Comparison of ENCODE assay signal across 24 cellular contexts in genomic region chrX:43870011-43870410, GRCh38. TPM values are rescaled to one million over a fixed set of nuclear protein-coding genes. Genes with fewer than 3 reads are reported as not detected.
DNase-seq lines count a peak whose midpoint lies in the region; ATAC-seq, FAIRE-seq and TF ChIP-seq lines count a peak whose summit lies in the region.
"Had no signal": no experiment of that assay in that cellular context is flagged by ENCODE, and none has a peak within 500 bp of the region (broad histone marks: within the 10 kb centered on the region; RNA-seq: fewer than 3 reads in every experiment).

No MANE protein-coding gene starts in this region.

- H3K9ac ChIP-seq in liver (ENCODE audit: low read depth in 1 of 2, low read length in 2 of 2), result no peak overlapping the region
- H3K9ac ChIP-seq in HepG2 (ENCODE audit: insufficient read depth, low read depth, low read length), result no peak overlapping the region

- CTCF ChIA-PET in HepG2 (lab: Yijun Ruan, JAX; ENCODE audit: low intra/inter-chr PET ratio, low total read pairs), result no interaction called here

- intact Hi-C loops in HepG2 (cut with micrococcal nuclease; ENCODE audit: unreplicated experiment), result no loop called here
- intact Hi-C loops in left ventricle myocardium superior (cut with micrococcal nuclease), result no loop called here
- intact Hi-C loops in aorta (cut with DNase I), result no loop called here
- intact Hi-C loops in lower leg skin (cut with DNase I; ENCODE audit: low total_unique reads), result no loop called here

- H3K79me2 ChIP-seq in HepG2 (ENCODE audit: insufficient read depth, low read length), result no peaks in the 10 kb centered on the region

- no peak for FAIRE-seq in HepG2 (lab: Jason Lieb, UNC)
- FAIRE-seq: A204.1, D721Med, GM12892, GM18507, H1, HTR-8/SVneo had no signal

- TF ChIP-seq EP300 in HepG2 (IDR thresholded peaks at IDR 0.05; ENCODE audit: low read depth in 2 of 2, low read length in 2 of 2) (no peak), HepG2 (CRISPR knock-in tag; IDR thresholded peaks at IDR 0.05; ENCODE audit: borderline replicate concordance) (no peak)

- no peaks in the 10 kb centered on the region for H4K20me1 ChIP-seq in HepG2 (ENCODE audit: insufficient read depth, low read length)

- TF ChIP-seq POLR2A in HepG2 (IDR thresholded peaks at IDR 0.05; ENCODE audit: insufficient read depth in 1 of 2, low read depth in 2 of 2, low read length in 2 of 2), result no peak
- no peak for TF ChIP-seq POLR2A in lower leg skin (IDR thresholded peaks at IDR 0.05)

- 79% methylated on average over 3 of the region's 3 CpGs for WGBS in liver
- WGBS in HepG2 (ENCODE audit: low lambda C conversion rate), result 100% methylated on average over 3 of the region's 3 CpGs
- 27 to 45% methylated on average over 3 of the region's 3 CpGs for WGBS in aorta, 2 donors
- WGBS in lower leg skin, 2 donors, result 72 to 74% methylated on average over 3 of the region's 3 CpGs

- POLR2A ChIA-PET in HepG2 (lab: Yijun Ruan, JAX), result no interaction called here

- in situ Hi-C loops in HepG2 (cut with HindIII; ENCODE audit: extremely low pct_ligation_motif_present, low pct_unique_long_range_greater_than_20kb), result no loop called here

- BruUV-seq in HepG2 (replicated peaks; lab: Mats Ljungman, UMichigan), result no TSS peak

- H3K4me3 ChIP-seq in liver (ENCODE audit: low read depth in 1 of 3, low read length in 3 of 3) (no peak overlapping the region), HepG2 (replicated peaks in 1 of 3; ENCODE audit: insufficient read depth in 1 of 3, low read depth in 2 of 3, low read length in 3 of 3) (no peak overlapping the region), fibroblast of the aortic adventitia (ENCODE audit: low read depth, low read length) (no peak overlapping the region), aorta (ENCODE audit: low read length in 2 of 2) (no peak overlapping the region), lower leg skin (ENCODE audit: low read depth, poor library complexity, severe bottlenecking) (no peak overlapping the region)

- TF ChIP-seq RAD21 in liver (IDR thresholded peaks at IDR 0.05) (no peak), HepG2 (CRISPR knock-in tag; IDR thresholded peaks at IDR 0.05) (no peak)

- peaks cover 1 to 38% (median 19%) of the 10 kb centered on the region in 4 donors for H3K4me1 ChIP-seq in liver (ENCODE audit: control insufficient read depth in 4 of 4, insufficient read depth in 4 of 4, low read length in 3 of 4)
- H3K4me1 ChIP-seq in HepG2 (ENCODE audit: insufficient read depth, low read length), result peaks cover 46% of the 10 kb centered on the region
- H3K4me1 ChIP-seq in aorta (ENCODE audit: control insufficient read depth in 1 of 2, insufficient read depth in 2 of 2, low read length in 2 of 2), result peaks cover 0 to 2% of the 10 kb centered on the region in 2 donors
- H3K4me1 ChIP-seq: BE2C had no signal

- no peak overlapping the region for H2AFZ ChIP-seq in HepG2 (ENCODE audit: low read length)

- H3K9me3 ChIP-seq in liver (ENCODE audit: control insufficient read depth in 4 of 4, low read length in 3 of 4) (no peaks in the 10 kb centered on the region), HepG2 (ENCODE audit: low read length) (no peaks in the 10 kb centered on the region), aorta (ENCODE audit: control insufficient read depth, low read length) (no peaks in the 10 kb centered on the region)
- H3K9me3 ChIP-seq: BE2C had no signal

- ATAC-seq in HepG2 (no peak), left ventricle myocardium superior (peak; percentile 74), aorta (ENCODE audit: low FRiP score) (peak; percentile 33)

- TF ChIP-seq CTCF in liver (IDR thresholded peaks at IDR 0.05; ENCODE audit: low read depth, low read length, missing input control), result no peak
- no peak for TF ChIP-seq CTCF in HepG2 (CRISPR knock-in tag; IDR thresholded peaks at IDR 0.05)
- no peak for TF ChIP-seq CTCF in fibroblast of the aortic adventitia (IDR thresholded peaks at IDR 0.05; ENCODE audit: insufficient read depth, low read length)
- no peak for TF ChIP-seq CTCF in lower leg skin (IDR thresholded peaks at IDR 0.05)

- no peaks in the 10 kb centered on the region for H3K36me3 ChIP-seq in liver (ENCODE audit: control insufficient read depth in 4 of 4, insufficient read depth in 3 of 4, low read depth in 1 of 4, low read length in 3 of 4)
- H3K36me3 ChIP-seq in HepG2 (replicated peaks in 1 of 2; ENCODE audit: control insufficient read depth in 1 of 2, insufficient read depth in 2 of 2, low read length in 2 of 2), result no peaks in the 10 kb centered on the region
- H3K36me3 ChIP-seq in aorta (ENCODE audit: control insufficient read depth in 1 of 2, insufficient read depth in 2 of 2, low read length in 1 of 2), result no peaks in the 10 kb centered on the region
- H3K36me3 ChIP-seq: BE2C had no signal

- H3K27ac ChIP-seq in liver (ENCODE audit: low read depth in 1 of 2, low read length in 2 of 2) (no peak overlapping the region), HepG2 (ENCODE audit: extremely low read length, insufficient read depth, low read length) (no peak overlapping the region), aorta (ENCODE audit: low read depth in 1 of 2, low read length in 2 of 2) (no peak overlapping the region)

- DNase-seq in HepG2 (ENCODE audit: low spot score) (no peak), fibroblast of the aortic adventitia (ENCODE audit: low read depth) (peak; percentile 41), left ventricle myocardium superior (no peak), aorta (no peak), DMS153 treated with DMSO at 0.1 percent for 48 hours (lab: John Stamatoyannopoulos, UW; ENCODE audit: unreplicated experiment) (no peak), lower leg skin (ENCODE audit: low spot score in 2 of 2) (no peak), cerebellum (ENCODE audit: low spot score) (no peak)
- DNase-seq: ACHN; BE2C; C1 segment of cervical spinal cord; CD4-positive, CD25-positive, alpha-beta regulatory T cell; CD8-positive, alpha-beta memory T cell; COR-L47; DMS79; GDM1; H9 had no signal

- H3K27me3 ChIP-seq in liver (ENCODE audit: control insufficient read depth in 4 of 4, insufficient read depth in 4 of 4, low read length in 3 of 4) (no peaks in the 10 kb centered on the region), HepG2 (ENCODE audit: control insufficient read depth in 1 of 2, insufficient read depth in 2 of 2, low read length in 2 of 2) (no peaks in the 10 kb centered on the region), aorta (ENCODE audit: control insufficient read depth in 1 of 2, insufficient read depth in 2 of 2, low read length in 1 of 2) (no peaks in the 10 kb centered on the region)
- H3K27me3 ChIP-seq: BE2C had no signal

- no peak overlapping the region for H3K4me2 ChIP-seq in HepG2 (ENCODE audit: low read depth, low read length)

TF ChIP-seq in liver, 16 proteins besides CTCF, POLR2A, EP300 and RAD21:
- TF ChIP-seq TAF1 (conservative IDR thresholded peaks at IDR 0.05) (no peak), YY1 (IDR thresholded peaks at IDR 0.05) (peak; percentile 16)
TF ChIP-seq in liver: peak in this region for 1.

TF ChIP-seq in HepG2, 621 proteins besides CTCF, POLR2A, EP300 and RAD21 (continues in another document):
- no peak for TF ChIP-seq ETS1 (CRISPR knock-in tag; IDR thresholded peaks at IDR 0.05)

RNA-seq across cellular contexts. Expression of gene MAOB, which starts 12.2 kb away (rescaled TPM):
- total RNA-seq in liver, result 10 to 100 TPM; 34.0 to 52.9 TPM
- 10 to 100 TPM; 92.4 to 96.3 TPM for polyA plus RNA-seq in liver
- 11.0 and 22.5 TPM in 2 replicates for total RNA-seq in HepG2 (2016; rRNA removed; fragmentation: Illumina TruSeq; extraction: Trizol)
- total RNA-seq in HepG2 (2016; cell fraction: cytosol; rRNA removed; fragmentation: Illumina TruSeq; extraction: Trizol; ENCODE audit: low read depth), result 1.6 and 2.8 TPM in 2 replicates
- 10.9 and 22.0 TPM in 2 replicates for total RNA-seq in HepG2 (2016; cell fraction: insoluble cytoplasmic fraction; rRNA removed; fragmentation: Illumina TruSeq; extraction: Trizol)
- 5.7 and 6.7 TPM in 2 replicates for total RNA-seq in HepG2 (2016; cell fraction: membrane; rRNA removed; fragmentation: Illumina TruSeq; extraction: Trizol)
- total RNA-seq in HepG2 (2016; cell fraction: nucleus; rRNA removed; fragmentation: Illumina TruSeq; extraction: Trizol), result 9.4 and 10.2 TPM in 2 replicates
- polyA plus RNA-seq in HepG2 (2011; rRNA removed), result 12.8 and 19.0 TPM in 2 replicates
- polyA plus RNA-seq in HepG2 (2011; cell fraction: cytosol; rRNA removed), result 10.7 and 12.1 TPM in 2 replicates
- polyA plus RNA-seq in HepG2 (2011; cell fraction: nucleus; rRNA removed), result 4.2 and 5.1 TPM in 2 replicates
- 10.6 and 18.0 TPM in 2 replicates for polyA plus RNA-seq in HepG2 (2012)
- polyA plus RNA-seq in HepG2 (2016; cell fraction: cytosol; fragmentation: Illumina TruSeq; extraction: Trizol; ENCODE audit: low read depth), result 3.8 and 4.0 TPM in 2 replicates
- polyA plus RNA-seq in HepG2 (2016; cell fraction: insoluble cytoplasmic fraction; fragmentation: Illumina TruSeq; extraction: Trizol; ENCODE audit: low read depth), result 38.0 and 44.2 TPM in 2 replicates
- polyA plus RNA-seq in HepG2 (2016; cell fraction: membrane; fragmentation: Illumina TruSeq; extraction: Trizol; ENCODE audit: low read depth), result 8.5 and 9.0 TPM in 2 replicates
- 18.1 and 19.9 TPM in 2 replicates for polyA plus RNA-seq in HepG2 (2016; cell fraction: nucleus; fragmentation: Illumina TruSeq; extraction: Trizol; ENCODE audit: insufficient read depth, low read depth)
- 5.7 and 8.3 TPM in 2 replicates for polyA minus RNA-seq in HepG2 (2011; rRNA and poly(A)+ RNA removed; ENCODE audit: low replicate concordance)
- 5.1 and 7.0 TPM in 2 replicates for polyA minus RNA-seq in HepG2 (2011; cell fraction: cytosol; rRNA and poly(A)+ RNA removed)
- 3.9 and 4.6 TPM in 2 replicates for polyA minus RNA-seq in HepG2 (2011; cell fraction: nucleus; rRNA and poly(A)+ RNA removed)
- 0.72 TPM in 1 of 2 replicates, not detected in the other for total RNA-seq in fibroblast of the aortic adventitia (ENCODE audit: low replicate concordance)
- 126 TPM for total RNA-seq in left ventricle myocardium superior
- total RNA-seq in aorta, result 10 to 100 TPM; 35.0 to 44.7 TPM
- polyA plus RNA-seq in aorta, result 10 to 100 TPM; 12.6 to 59.6 TPM
- 1 to 10 TPM in 3 of 4 donors, under 1 TPM in 1; 0.34 to 6.3 (median 3.7) TPM for total RNA-seq in lower leg skin
- 1.7 TPM for total RNA-seq in cerebellum
- total RNA-seq: CD4-positive, CD25-positive, alpha-beta regulatory T cell; CD8-positive, alpha-beta memory T cell had no signal
- polyA plus RNA-seq: IgD-negative memory B cell had no signal
